In the genomic region with DNA sequence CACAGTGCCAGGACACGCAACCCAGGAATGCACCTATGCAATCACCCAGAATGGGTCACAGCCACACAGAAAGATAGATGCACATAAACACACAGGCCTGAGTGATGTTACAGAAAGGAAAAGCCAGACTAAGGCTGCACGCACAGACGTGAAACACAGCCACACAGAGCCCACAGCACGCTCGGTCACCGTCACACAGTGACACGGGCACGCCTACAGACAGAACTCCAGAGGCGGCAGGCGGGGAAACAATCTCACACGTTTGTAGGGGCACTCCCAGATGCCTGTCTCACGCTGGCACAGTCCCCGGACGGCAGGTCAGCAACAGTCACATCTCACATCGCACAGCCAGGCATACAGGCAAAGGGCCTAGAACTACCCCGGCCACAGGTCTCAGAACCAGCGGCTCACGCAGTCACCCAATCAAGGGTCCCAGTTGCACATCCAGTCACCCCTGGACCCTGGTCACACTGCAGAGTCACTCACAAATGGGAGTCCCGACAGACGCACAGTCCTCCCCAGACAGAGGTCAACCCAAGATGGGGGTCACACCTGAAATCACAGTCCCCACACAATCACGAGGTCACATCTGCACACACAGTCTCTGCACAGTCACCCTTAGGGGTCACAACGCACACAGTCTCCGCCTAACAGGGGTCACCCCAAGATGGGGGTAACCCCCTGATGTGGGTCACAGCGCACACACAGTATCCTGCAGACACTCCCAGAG, we compare ENCODE assay signal across 7 cellular contexts. TPM values are rescaled to one million over a fixed set of nuclear protein-coding genes. Genes with fewer than 3 reads are reported as not detected.
A peak's percentile ranks its signal among the peaks of the same experiment; 100 is the strongest.
DNase-seq lines count a peak whose midpoint lies in the region; ATAC-seq and TF ChIP-seq lines count a peak whose summit lies in the region.

No MANE protein-coding gene starts in this region.

- POLR2A ChIA-PET in RWPE1 (lab: Yijun Ruan, JAX; ENCODE audit: low non-redundant PET): interaction anchor here (0.5 to 0.9 kb wide), 2 partner anchors 41 to 42 kb away, joined by 3 to 4 read pairs; no protein-coding TSS in a partner anchor

- CTCF ChIA-PET in RWPE1 (lab: Yijun Ruan, JAX): no interaction called here

- intact Hi-C loops in Right ventricle myocardium inferior (cut with DNase I): loop anchor here (2.0 to 10.0 kb wide), 5 partner anchors 18 to 296 kb away; a partner anchor contains a TSS
- intact Hi-C loops in posterior vena cava (cut with DNase I): loop anchor here in 1 of 2 donors (5.0 kb wide), 1 partner anchor 189 kb away; no protein-coding TSS in a partner anchor

- no peak for TF ChIP-seq CTCF in RWPE1 (conservative IDR thresholded peaks at IDR 0.05; ENCODE audit: low read depth)

- ATAC-seq in GM18868 (IDR thresholded peaks at IDR 0.05; ENCODE audit: unreplicated experiment) (peak; percentile 26), HG02885 (IDR thresholded peaks at IDR 0.05; ENCODE audit: poor library complexity, unreplicated experiment) (peak; percentile 21), Right ventricle myocardium inferior (peak; percentile 62)

- H3K27ac ChIP-seq in RWPE1: peak overlapping the region; percentile 96

- no peak for DNase-seq in RWPE1 (ENCODE audit: low spot score)
- peak; percentile 78 for DNase-seq in activated naive CD4-positive, alpha-beta T cell treated with Interleukin-2 at 50 U/mL for 16 hours
- DNase-seq in Right ventricle myocardium inferior (ENCODE audit: missing footprints): peak; percentile 90
- DNase-seq in posterior vena cava (ENCODE audit: low spot score): peak; percentile 93
- DNase-seq in epidermal melanocyte (ENCODE audit: insufficient read length, low spot score): no peak

RNA-seq across cellular contexts. Expression of a gene that starts 0.8 kb away (rescaled TPM):
- 30.1 TPM for total RNA-seq in Right ventricle myocardium inferior
- 10 to 100 TPM; 34.7 to 43.9 TPM for total RNA-seq in posterior vena cava

RNA-seq across cellular contexts. Expression of a gene that starts 23.3 kb away (rescaled TPM):
- total RNA-seq in Right ventricle myocardium inferior (not detected), posterior vena cava (under 1 TPM in 1 of 2 donors, not detected in 1; 0.28 TPM)

Comparison
In these comparisons a context has a peak if more than half of its experiments do, and no peak if none do; other contexts are left out.
1. DNase-seq: peak in activated naive CD4-positive, alpha-beta T cell treated with Interleukin-2 at 50 U/mL for 16 hours (single experiment), Right ventricle myocardium inferior (single experiment) and posterior vena cava (single experiment); none in RWPE1 (single experiment) and epidermal melanocyte (single experiment).
2. Peak in every context shown above with its lines, with median percentiles within 50 percentile points of each other: ATAC-seq.